ENCODE assay signal across 8 cellular contexts in genomic region chr9:33024126-33024965, GRCh38. TPM values are rescaled to one million over a fixed set of nuclear protein-coding genes. Genes with fewer than 3 reads are reported as not detected.
DNase-seq lines count a peak whose midpoint lies in the region; ATAC-seq and TF ChIP-seq lines count a peak whose summit lies in the region.

No MANE protein-coding gene starts in this region.

- intact Hi-C loops in breast epithelium (cut with DNase I; ENCODE audit: low total_unique reads), result no loop called here

- CTCF ChIA-PET in activated CD8-positive, alpha-beta memory T cell treated with anti-CD3 and anti-CD28 coated beads, Interleukin-2, amount 10 ng/mL, durations not matched to agents 7 days and 5 days (lab: Charles Lee), result interaction anchor here (0.9 to 1.4 kb wide), 4 partner anchors 21 to 645 kb away, joined by 3 to 4 read pairs (median 4); no protein-coding TSS in a partner anchor

- H3K4me3 Mint-ChIP-seq in activated CD8-positive, alpha-beta memory T cell treated with anti-CD3 and anti-CD28 coated beads, Interleukin-2, amount 10 ng/mL, durations not matched to agents 7 days and 5 days, result peak overlapping the region; percentile 96

- H3K9me3 ChIP-seq in breast epithelium, result no peaks in the 10 kb centered on the region

- no peaks in the 10 kb centered on the region for H3K9me3 Mint-ChIP-seq in activated CD8-positive, alpha-beta memory T cell treated with anti-CD3 and anti-CD28 coated beads, Interleukin-2, amount 10 ng/mL, durations not matched to agents 7 days and 5 days (ENCODE audit: low read depth)

- TF ChIP-seq POLR2A in breast epithelium (IDR thresholded peaks at IDR 0.05), result no peak

- no peaks in the 10 kb centered on the region for H3K27me3 Mint-ChIP-seq in activated CD8-positive, alpha-beta memory T cell treated with anti-CD3 and anti-CD28 coated beads, Interleukin-2, amount 10 ng/mL, durations not matched to agents 7 days and 5 days

- DNase-seq in activated CD8-positive, alpha-beta memory T cell treated with anti-CD3 and anti-CD28 coated beads, Interleukin-2, amount 10 ng/mL, durations not matched to agents 7 days and 5 days, result peak; percentile 45
- no peak for DNase-seq in activated CD8-positive, alpha-beta memory T cell treated with anti-CD3 and anti-CD28 coated beads, Interleukin-2, amount 50 U/mL, for 4 hours
- DNase-seq in NCI-H526 (lab: John Stamatoyannopoulos, UW) (peak; percentile 44 to 54), breast epithelium (ENCODE audit: low spot score in 2 of 2) (no peak)
- DNase-seq in stimulated activated CD4-positive, alpha-beta T cell treated with anti-CD3 and anti-CD28 coated beads, Interleukin-4, amount 100 ng/mL, for 1 hour, result peak; percentile 38

- H3K36me3 ChIP-seq in breast epithelium, result no peaks in the 10 kb centered on the region

- H3K4me3 ChIP-seq in breast epithelium, result peak overlapping the region; percentile 94 to 100 (median 97)

- ATAC-seq in activated CD8-positive, alpha-beta memory T cell treated with anti-CD3 and anti-CD28 coated beads, Interleukin-2, amount 10 ng/mL, durations not matched to agents 7 days and 5 days, result no peak
- ATAC-seq in HG03442 (IDR thresholded peaks at IDR 0.05; ENCODE audit: unreplicated experiment), result no peak
- ATAC-seq in HG03342 (IDR thresholded peaks at IDR 0.05; ENCODE audit: unreplicated experiment), result no peak

- H3K27ac ChIP-seq in breast epithelium (peak overlapping the region; percentile 99), layer of hippocampus (ENCODE audit: low read depth, low read length) (peak overlapping the region; percentile 100)

- TF ChIP-seq CTCF in breast epithelium (IDR thresholded peaks at IDR 0.05), result no peak

- H3K36me3 Mint-ChIP-seq in activated CD8-positive, alpha-beta memory T cell treated with anti-CD3 and anti-CD28 coated beads, Interleukin-2, amount 10 ng/mL, durations not matched to agents 7 days and 5 days, result peaks cover 44% of the 10 kb centered on the region

- peaks cover 56% of the 10 kb centered on the region for H3K4me1 Mint-ChIP-seq in activated CD8-positive, alpha-beta memory T cell treated with anti-CD3 and anti-CD28 coated beads, Interleukin-2, amount 10 ng/mL, durations not matched to agents 7 days and 5 days

- H3K27ac Mint-ChIP-seq in activated CD8-positive, alpha-beta memory T cell treated with anti-CD3 and anti-CD28 coated beads, Interleukin-2, amount 10 ng/mL, durations not matched to agents 7 days and 5 days, result peak overlapping the region; percentile 94

- H3K27me3 ChIP-seq in breast epithelium (no peaks in the 10 kb centered on the region), layer of hippocampus (ENCODE audit: control insufficient read depth, insufficient read depth, low read length) (no peaks in the 10 kb centered on the region)

- peaks cover 6 to 23% of the 10 kb centered on the region in 2 donors for H3K4me1 ChIP-seq in breast epithelium

RNA-seq across cellular contexts. Expression of gene DNAJA1, which starts 0.7 kb away (rescaled TPM):
- total RNA-seq in activated CD8-positive, alpha-beta memory T cell treated with anti-CD3 and anti-CD28 coated beads, Interleukin-2, amount 10 ng/mL, durations not matched to agents 7 days and 5 days, result 100 to 1,000 TPM; 160 to 215 TPM
- 100 to 1,000 TPM in 1 of 3 donors, 10 to 100 TPM in 2; 76.6 to 122 (median 89.5) TPM for total RNA-seq in breast epithelium

RNA-seq across cellular contexts. Expression of gene APTX, which starts 22.9 kb away (rescaled TPM):
- total RNA-seq in activated CD8-positive, alpha-beta memory T cell treated with anti-CD3 and anti-CD28 coated beads, Interleukin-2, amount 10 ng/mL, durations not matched to agents 7 days and 5 days, result 10 to 100 TPM; 38.0 to 44.5 TPM
- 10 to 100 TPM; 24.8 to 34.1 (median 31.0) TPM for total RNA-seq in breast epithelium

RNA-seq across cellular contexts. Expression of gene SMU1, which starts 52.1 kb away (rescaled TPM):
- total RNA-seq in activated CD8-positive, alpha-beta memory T cell treated with anti-CD3 and anti-CD28 coated beads, Interleukin-2, amount 10 ng/mL, durations not matched to agents 7 days and 5 days, result 10 to 100 TPM; 20.0 to 23.0 TPM
- 10 to 100 TPM; 19.8 to 22.1 (median 21.0) TPM for total RNA-seq in breast epithelium

Comparison
In these comparisons a context has a peak if more than half of its experiments do, and no peak if none do; other contexts are left out.
1. DNase-seq: peak in activated CD8-positive, alpha-beta memory T cell treated with anti-CD3 and anti-CD28 coated beads, Interleukin-2, amount 10 ng/mL, durations not matched to agents 7 days and 5 days (single experiment), NCI-H526 (2 of 2) and stimulated activated CD4-positive, alpha-beta T cell treated with anti-CD3 and anti-CD28 coated beads, Interleukin-4, amount 100 ng/mL, for 1 hour (single experiment); none in activated CD8-positive, alpha-beta memory T cell treated with anti-CD3 and anti-CD28 coated beads, Interleukin-2, amount 50 U/mL, for 4 hours (single experiment) and breast epithelium (0 of 2).